In the genomic region with DNA sequence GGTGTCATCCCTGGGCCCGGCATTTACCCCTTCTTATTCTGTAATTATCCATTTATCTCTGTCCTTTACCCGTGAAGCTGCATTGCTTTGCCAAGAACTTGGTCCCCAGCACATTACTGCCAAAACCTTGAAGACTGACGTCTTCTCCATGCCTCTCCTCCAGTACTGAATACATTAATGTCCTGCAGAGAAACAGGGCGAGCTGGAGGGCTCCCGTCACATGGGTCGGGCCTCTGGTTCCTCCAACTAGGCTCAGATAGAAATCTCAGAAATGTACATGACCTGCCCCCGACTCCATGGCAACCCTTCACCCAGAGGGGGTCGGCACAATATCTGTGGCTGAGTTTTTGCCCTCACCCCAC, we compare ENCODE assay signal across 9 cellular contexts. TPM values are rescaled to one million over a fixed set of nuclear protein-coding genes. Genes with fewer than 3 reads are reported as not detected.
DNase-seq lines count a peak whose midpoint lies in the region; ATAC-seq and TF ChIP-seq lines count a peak whose summit lies in the region.
"Had no signal": no experiment of that assay in that cellular context is flagged by ENCODE, and none has a peak within 500 bp of the region (broad histone marks: within the 10 kb centered on the region; RNA-seq: fewer than 3 reads in every experiment).

No MANE protein-coding gene starts in this region.

- H3K36me3 ChIP-seq in cardiac muscle cell (peaks cover 21% of the 10 kb centered on the region), mucosa of rectum (ENCODE audit: control insufficient read depth in 2 of 2, insufficient read depth in 2 of 2, low read length in 2 of 2) (peaks cover 19 to 29% of the 10 kb centered on the region in 2 donors)

- TF ChIP-seq CTCF in cardiac muscle cell (IDR thresholded peaks at IDR 0.05; ENCODE audit: low read depth, low read length), result no peak
- TF ChIP-seq CTCF in coronary artery (IDR thresholded peaks at IDR 0.05), result no peak

- H3K9me3 ChIP-seq in cardiac muscle cell (ENCODE audit: low read depth) (no peaks in the 10 kb centered on the region), mucosa of rectum (ENCODE audit: control insufficient read depth in 2 of 2, low read length in 2 of 2) (no peaks in the 10 kb centered on the region)

- H3K27me3 ChIP-seq in cardiac muscle cell (peaks cover 8% of the 10 kb centered on the region), mucosa of rectum (ENCODE audit: control insufficient read depth in 2 of 2, insufficient read depth in 2 of 2, low read length in 2 of 2) (no peaks in the 10 kb centered on the region)

- no peak for ATAC-seq in GM21526 (IDR thresholded peaks at IDR 0.05; ENCODE audit: low FRiP score, unreplicated experiment)

- intact Hi-C loops in cardiac septum (cut with DNase I), result no loop called here

- peak overlapping the region; percentile 47 for H3K4me3 ChIP-seq in cardiac muscle cell
- peak overlapping the region; percentile 80 for H3K4me3 ChIP-seq in coronary artery
- peak overlapping the region; percentile 90 to 92 for H3K4me3 ChIP-seq in mucosa of rectum (ENCODE audit: low read length in 2 of 2)

- no peak for DNase-seq in cardiac muscle cell (ENCODE audit: low read depth in 1 of 2, low spot score in 1 of 2)
- no peak for DNase-seq in cardiac septum (ENCODE audit: low spot score)
- DNase-seq in coronary artery (ENCODE audit: low spot score), result no peak
- no peak for DNase-seq in kidney tubule cell (ENCODE audit: low spot score)
- DNase-seq in NCI-H446 (lab: John Stamatoyannopoulos, UW), result no peak
- no peak for DNase-seq in stimulated activated CD4-positive, alpha-beta T cell treated with anti-CD3 and anti-CD28 coated beads, Interleukin-12 subunit alpha, Interleukin-12 subunit beta, amount 100 ng/mL, for 4 hours

- peaks cover 5% of the 10 kb centered on the region for H3K4me1 ChIP-seq in cardiac muscle cell (ENCODE audit: low read depth)
- peaks cover 15 to 22% of the 10 kb centered on the region in 2 donors for H3K4me1 ChIP-seq in mucosa of rectum (ENCODE audit: control insufficient read depth in 2 of 2, insufficient read depth in 2 of 2, low read length in 2 of 2)

- H3K9ac ChIP-seq in mucosa of rectum (ENCODE audit: low read depth in 1 of 2, low read length in 2 of 2), result peak overlapping the region; percentile 37 to 56

- H3K27ac ChIP-seq in cardiac muscle cell, result no peak overlapping the region
- no peak overlapping the region for H3K27ac ChIP-seq in coronary artery
- H3K27ac ChIP-seq in mucosa of rectum (ENCODE audit: low read depth in 2 of 2, low read length in 2 of 2), result no peak overlapping the region

RNA-seq across cellular contexts. Expression of a gene that starts 0.4 kb away (rescaled TPM):
- 0.48 and 0.85 TPM in 2 replicates for total RNA-seq in cardiac muscle cell
- 0.49 and 1.7 TPM in 2 replicates for polyA plus RNA-seq in cardiac muscle cell
- total RNA-seq in cardiac septum, result 0.16 TPM
- total RNA-seq: M059J had no signal

RNA-seq across cellular contexts. Expression of a gene that starts 11.7 kb away (rescaled TPM):
- 16.2 and 30.0 TPM in 2 replicates for total RNA-seq in cardiac muscle cell
- 39.8 and 60.8 TPM in 2 replicates for polyA plus RNA-seq in cardiac muscle cell
- total RNA-seq in cardiac septum, result 18.2 TPM

RNA-seq across cellular contexts. Expression of a gene that starts 12.0 kb away (rescaled TPM):
- total RNA-seq in cardiac muscle cell, result 28.3 and 31.5 TPM in 2 replicates
- 21.9 and 40.0 TPM in 2 replicates for polyA plus RNA-seq in cardiac muscle cell
- total RNA-seq in cardiac septum, result 11.0 TPM
